27 cellular contexts compared by ENCODE assay signal in the genomic region with DNA sequence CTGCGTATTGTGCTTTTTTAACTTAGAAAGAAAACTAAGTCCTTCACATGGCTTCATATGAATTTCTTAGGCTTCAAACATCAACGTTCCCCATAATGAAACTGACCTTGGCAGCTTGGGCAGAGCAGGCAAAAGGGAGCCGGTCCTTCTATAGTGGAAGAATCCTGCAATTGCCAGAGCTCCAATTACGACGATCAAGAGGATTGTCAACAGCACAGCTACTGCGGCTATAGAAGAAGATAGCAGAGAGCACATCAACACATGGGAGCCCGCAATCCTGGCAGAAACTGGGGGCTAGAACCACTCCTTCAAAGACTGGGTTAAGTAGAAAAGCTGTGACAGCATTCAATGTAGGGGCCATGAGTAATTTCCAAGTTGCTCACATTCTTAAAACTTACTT.
"Had no signal": no experiment of that assay in that cellular context is flagged by ENCODE, and none has a peak within 500 bp of the region (broad histone marks: within the 10 kb centered on the region; RNA-seq: fewer than 3 reads in every experiment).

No MANE protein-coding gene starts in this region.

- H3K36me3 Mint-ChIP-seq: activated naive CD8-positive, alpha-beta T cell treated with anti-CD3 and anti-CD28 coated beads, Interleukin-2, amount 10 ng/mL, durations not matched to agents 7 days and 5 days had no signal

- H3K4me3 Mint-ChIP-seq: activated CD8-positive, alpha-beta T cell treated with anti-CD3 and anti-CD28 coated beads, Interleukin-2, amount 10 ng/mL, durations not matched to agents 7 days and 5 days; activated naive CD8-positive, alpha-beta T cell treated with anti-CD3 and anti-CD28 coated beads, Interleukin-2, amount 10 ng/mL, durations not matched to agents 7 days and 5 days had no signal

- H3K36me3 ChIP-seq: adrenal gland, colonic mucosa, Peyer's patch, SJSA1 had no signal

- H3K4me1 ChIP-seq: adrenal gland, colonic mucosa, Peyer's patch, SJSA1 had no signal

- H3K27ac Mint-ChIP-seq: activated CD8-positive, alpha-beta T cell treated with anti-CD3 and anti-CD28 coated beads, Interleukin-2, amount 10 ng/mL, durations not matched to agents 7 days and 5 days; activated naive CD8-positive, alpha-beta T cell treated with anti-CD3 and anti-CD28 coated beads, Interleukin-2, amount 10 ng/mL, durations not matched to agents 7 days and 5 days had no signal

- H3K4me3 ChIP-seq: adrenal gland, colonic mucosa, Peyer's patch, SJSA1 had no signal

- H3K9me3 Mint-ChIP-seq: activated naive CD8-positive, alpha-beta T cell treated with anti-CD3 and anti-CD28 coated beads, Interleukin-2, amount 10 ng/mL, durations not matched to agents 7 days and 5 days had no signal

- ATAC-seq: activated CD8-positive, alpha-beta T cell treated with anti-CD3 and anti-CD28 coated beads, Interleukin-2, amount 10 ng/mL, durations not matched to agents 7 days and 5 days; SK-N-SH treated with all-trans-retinoic acid at 6 μM for 48 hours had no signal

- H3K27me3 ChIP-seq: adrenal gland, colonic mucosa, Peyer's patch, SJSA1 had no signal

- H3K9me3 ChIP-seq: adrenal gland, colonic mucosa, Peyer's patch, SJSA1 had no signal

- H3K27ac ChIP-seq: adrenal gland, colonic mucosa, Peyer's patch, RWPE1, SJSA1 had no signal

- DNase-seq: activated CD4-positive, alpha-beta T cell treated with anti-CD3 and anti-CD28 coated beads for 48 hours; activated CD4-positive, alpha-beta T cell treated with anti-CD3 and anti-CD28 coated beads, Interleukin-2, amount 50 U/mL, for 4 hours; activated CD4-positive, CD25-positive, alpha-beta regulatory T cell treated with anti-CD3 and anti-CD28 coated beads, Interleukin-2, amount 50 U/mL, for 72 hours; activated CD8-positive, alpha-beta memory T cell treated with anti-CD3 and anti-CD28 coated beads, Interleukin-2, amount 50 U/mL, for 48 hours; activated CD8-positive, alpha-beta T cell treated with anti-CD3 and anti-CD28 coated beads, Interleukin-2, amount 10 ng/mL, durations not matched to agents 7 days and 5 days; activated naive CD4-positive, alpha-beta T cell treated with anti-CD3 and anti-CD28 coated beads, Interleukin-2, amount 50 U/mL, for 16 hours; activated naive CD8-positive, alpha-beta T cell treated with anti-CD3 and anti-CD28 coated beads, Interleukin-2, amount 10 ng/mL, durations not matched to agents 7 days and 5 days; activated T-cell treated with anti-CD3 and anti-CD28 coated beads, Interleukin-2, amount 50 U/mL, for 1 hour; adrenal gland; anterior cingulate cortex; caudate nucleus; colonic mucosa; KG1; NCI-H1092; NCI-H1417 treated with DMSO at 0.1 percent for 48 hours; NCI-H1694; NCI-H2029; NCI-H345; NCI-H524; NCI-H774; NK-92 treated with Interleukin-12 subunit alpha and Interleukin-12 subunit beta, amount 100 ng/mL, for 24 hours; Peyer's patch; SHP77; SW 1271 had no signal
